ENCODE assay signal across 14 cellular contexts in the genomic region with DNA sequence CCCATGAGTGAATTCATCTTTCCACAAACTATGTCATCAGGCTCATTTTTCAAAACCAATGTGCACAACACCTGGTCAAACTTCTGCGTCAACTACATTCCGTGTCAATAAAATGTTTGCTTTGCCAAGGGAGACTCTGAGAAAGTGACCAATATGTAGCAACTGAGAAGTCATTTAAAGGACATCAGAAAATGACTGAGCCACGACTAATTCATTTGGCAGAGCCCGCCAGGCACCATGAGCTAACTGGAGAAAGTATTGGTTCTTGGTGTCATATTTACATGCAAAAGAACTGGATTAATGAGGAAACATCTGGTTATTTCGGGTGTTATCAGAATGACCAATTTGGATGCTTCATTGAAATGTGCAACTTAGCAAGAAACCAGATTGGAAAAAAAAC.
A peak's percentile ranks its signal among the peaks of the same experiment; 100 is the strongest.
DNase-seq lines count a peak whose midpoint lies in the region; ATAC-seq, FAIRE-seq and TF ChIP-seq lines count a peak whose summit lies in the region.
"Had no signal": no experiment of that assay in that cellular context is flagged by ENCODE, and none has a peak within 500 bp of the region (broad histone marks: within the 10 kb centered on the region; RNA-seq: fewer than 3 reads in every experiment).

No MANE protein-coding gene starts in this region.

- peak overlapping the region in 2 of 3 experiments; percentile 14 to 44 for H3K27ac Mint-ChIP-seq in nephron
- H3K27ac Mint-ChIP-seq: activated B cell treated with CpG ODN at 0.5 μM for 24 hours; CD4-positive, alpha-beta T cell had no signal

- peaks cover 34% of the 10 kb centered on the region for H3K36me3 Mint-ChIP-seq in nephron (ENCODE audit: low read depth)

- H3K4me3 ChIP-seq in epithelial cell of esophagus (ENCODE audit: low read length): no peak overlapping the region
- H3K4me3 ChIP-seq: cardiac muscle cell had no signal

- peak; percentile 72 for DNase-seq in EH (ENCODE audit: low read depth)
- DNase-seq in RCC 7860 (ENCODE audit: low spot score): peak; percentile 66
- DNase-seq in epithelial cell of esophagus (ENCODE audit: low read depth): peak; percentile 81
- no peak for DNase-seq in OCI-M1 (lab: John Stamatoyannopoulos, UW)
- no peak for DNase-seq in Kasumi-1 (lab: John Stamatoyannopoulos, UW)
- DNase-seq: activated B cell treated with CpG ODN at 0.5 μM for 24 hours; CD4-positive, alpha-beta T cell; KBM-7; NCI-H2107; SIG-M5 had no signal

- FAIRE-seq in RCC 7860 (lab: Jason Lieb, UNC): peak; percentile 77

- no peaks in the 10 kb centered on the region for H3K9me3 Mint-ChIP-seq in nephron
- H3K9me3 Mint-ChIP-seq: activated B cell treated with CpG ODN at 0.5 μM for 24 hours; CD4-positive, alpha-beta T cell had no signal

- H3K27me3 Mint-ChIP-seq in nephron (ENCODE audit: low read depth): no peaks in the 10 kb centered on the region

- no peak for ATAC-seq in GM19455 (IDR thresholded peaks at IDR 0.05; ENCODE audit: unreplicated experiment)
- no peak for ATAC-seq in GM21423 (IDR thresholded peaks at IDR 0.05; ENCODE audit: unreplicated experiment)

- no peak for TF ChIP-seq CTCF in epithelial cell of esophagus (IDR thresholded peaks at IDR 0.05; ENCODE audit: insufficient read depth, low read depth, low read length, missing control alignments)
- TF ChIP-seq CTCF in nephron (IDR thresholded peaks at IDR 0.05; ENCODE audit: unreplicated experiment in 3 of 3): no peak

- peaks cover 88% of the 10 kb centered on the region for H3K4me1 Mint-ChIP-seq in nephron
- H3K4me1 Mint-ChIP-seq: activated B cell treated with CpG ODN at 0.5 μM for 24 hours had no signal

- peak overlapping the region in 1 of 3 experiments; percentile 38 for H3K4me3 Mint-ChIP-seq in nephron
- H3K4me3 Mint-ChIP-seq: activated B cell treated with CpG ODN at 0.5 μM for 24 hours; CD4-positive, alpha-beta T cell had no signal

Comparison
In these comparisons a context has a peak if more than half of its experiments do, and no peak if none do; other contexts are left out.
1. DNase-seq: peak in EH (single experiment), RCC 7860 (single experiment) and epithelial cell of esophagus (single experiment); none in OCI-M1 (single experiment) and Kasumi-1 (0 of 2).